Comparison of ENCODE assay signal across 8 cellular contexts in genomic region chr22:23402275-23403151, GRCh38.
A peak's percentile ranks its signal among the peaks of the same experiment; 100 is the strongest.
DNase-seq lines count a peak whose midpoint lies in the region; ATAC-seq and TF ChIP-seq lines count a peak whose summit lies in the region.

No MANE protein-coding gene starts in this region.

- CTCF ChIA-PET in GM10248 (lab: Yijun Ruan, JAX) = no interaction called here

- intact Hi-C loops in posterior vena cava (cut with DNase I) = loop anchor here in 1 of 2 donors (10.0 kb wide), 1 partner anchor 152 kb away; no protein-coding TSS in a partner anchor

- peak; percentile 78 for DNase-seq in GM10248 (ENCODE audit: extremely low spot score)
- DNase-seq in NOMO-1 treated with DMSO at 0.1 percent for 48 hours (lab: John Stamatoyannopoulos, UW; ENCODE audit: unreplicated experiment) = peak; percentile 65
- DNase-seq in activated naive CD4-positive, alpha-beta T cell treated with anti-CD3 and anti-CD28 coated beads, Interleukin-2, amount 50 U/mL, for 16 hours = peak; percentile 60
- DNase-seq in cardiac muscle cell (ENCODE audit: low read depth in 1 of 2, low spot score in 1 of 2) = peak; percentile 75 to 90
- peak; percentile 81 for DNase-seq in posterior vena cava (ENCODE audit: low spot score)
- DNase-seq in NCI-H1694 (lab: John Stamatoyannopoulos, UW) = no peak
- no peak for DNase-seq in hepatic stellate cell (ENCODE audit: low spot score)

- TF ChIP-seq CTCF in GM10248 (IDR thresholded peaks at IDR 0.05; ENCODE audit: control extremely low read depth, extremely low read depth, low read depth, missing control alignments) = peak; percentile 53
- TF ChIP-seq CTCF in cardiac muscle cell (IDR thresholded peaks at IDR 0.05; ENCODE audit: low read depth, low read length) = peak; percentile 63

- no peak overlapping the region for H3K27ac ChIP-seq in cardiac muscle cell

- no peaks in the 10 kb centered on the region for H3K9me3 ChIP-seq in cardiac muscle cell (ENCODE audit: low read depth)

- H3K36me3 ChIP-seq in cardiac muscle cell = no peaks in the 10 kb centered on the region

- H3K27me3 ChIP-seq in cardiac muscle cell = no peaks in the 10 kb centered on the region

- peaks cover 5% of the 10 kb centered on the region for H3K4me1 ChIP-seq in cardiac muscle cell (ENCODE audit: low read depth)

- ATAC-seq in HG03280 (IDR thresholded peaks at IDR 0.05; ENCODE audit: unreplicated experiment) = peak; percentile 79

- peak overlapping the region; percentile 23 for H3K4me3 ChIP-seq in cardiac muscle cell

- POLR2A ChIA-PET in GM10248 (lab: Yijun Ruan, JAX) = no interaction called here

Comparison
In these comparisons a context has a peak if more than half of its experiments do, and no peak if none do; other contexts are left out.
1. DNase-seq: peak in GM10248 (single experiment), NOMO-1 treated with DMSO at 0.1 percent for 48 hours (single experiment), activated naive CD4-positive, alpha-beta T cell treated with anti-CD3 and anti-CD28 coated beads, Interleukin-2, amount 50 U/mL, for 16 hours (single experiment), cardiac muscle cell (2 of 2) and posterior vena cava (single experiment); none in NCI-H1694 (single experiment) and hepatic stellate cell (single experiment).